Comparison of ENCODE assay signal across 8 cellular contexts in the genomic region with DNA sequence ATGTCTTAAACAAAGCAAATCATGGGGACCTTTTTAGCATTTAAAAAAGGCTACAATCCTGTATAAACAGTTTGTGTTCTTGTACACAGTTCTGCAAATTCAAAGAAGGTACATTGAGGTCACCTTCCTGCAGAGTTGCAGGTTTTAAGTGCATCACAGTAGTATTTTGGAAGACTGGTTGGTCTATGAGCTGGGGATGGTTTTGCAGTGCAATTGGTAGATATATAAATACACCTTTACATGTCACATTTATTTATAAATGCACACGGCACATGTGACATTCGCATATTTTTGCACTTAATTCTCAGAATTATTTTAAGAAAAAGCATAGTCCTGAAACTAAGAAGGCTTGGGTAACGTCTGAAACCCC. TPM values are rescaled to one million over a fixed set of nuclear protein-coding genes. Genes with fewer than 3 reads are reported as not detected.
DNase-seq lines count a peak whose midpoint lies in the region; ATAC-seq, FAIRE-seq and TF ChIP-seq lines count a peak whose summit lies in the region.

No MANE protein-coding gene starts in this region.

- dilution Hi-C loops in endothelial cell of umbilical vein (cut with MboI; ENCODE audit: extremely low pct_ligation_motif_present, low sequenced_read_pairs), result no loop called here

- no TSS peak for BruUV-seq in endothelial cell of umbilical vein (replicated peaks; lab: Mats Ljungman, UMichigan)

- no peaks in the 10 kb centered on the region for H4K20me1 ChIP-seq in OCI-LY3 (ENCODE audit: insufficient read depth, low read length)
- no peaks in the 10 kb centered on the region for H4K20me1 ChIP-seq in endothelial cell of umbilical vein (replicated peaks; ENCODE audit: control insufficient read depth, extremely low read depth, insufficient read depth, low read length)

- DNase-seq in GM12892 (ENCODE audit: insufficient read length) (no peak), endothelial cell of umbilical vein (ENCODE audit: low read depth, low spot score) (no peak), sigmoid colon (no peak), AG20443 (ENCODE audit: low spot score) (no peak), MV-4-11 (lab: John Stamatoyannopoulos, UW) (no peak), glomerular visceral epithelial cell (ENCODE audit: extremely low spot score) (no peak)

- H2AFZ ChIP-seq in OCI-LY3 (ENCODE audit: low read depth, low read length) (peak overlapping the region; percentile 95), endothelial cell of umbilical vein (ENCODE audit: low read depth, low read length) (no peak overlapping the region)

- no peak for TF ChIP-seq POLR2A in GM12892 (IDR thresholded peaks at IDR 0.05; ENCODE audit: low read depth, low read length)
- no peak for TF ChIP-seq POLR2A in endothelial cell of umbilical vein (IDR thresholded peaks at IDR 0.05; ENCODE audit: low read depth, low read length)
- no peak for TF ChIP-seq POLR2A in sigmoid colon (IDR thresholded peaks at IDR 0.05)

- H3K4me2 ChIP-seq in OCI-LY3 (ENCODE audit: low read length), result peak overlapping the region; percentile 91
- peak overlapping the region; percentile 49 for H3K4me2 ChIP-seq in endothelial cell of umbilical vein (ENCODE audit: insufficient read depth, low read length)

- H3K27me3 ChIP-seq in OCI-LY3 (ENCODE audit: low read depth, low read length) (0 out of 2 replicates have a peak, but pooled peaks cover 3% of the 10 kb centered on the region), endothelial cell of umbilical vein (ENCODE audit: control insufficient read depth in 2 of 2, insufficient read depth in 2 of 2, low read length in 2 of 2) (no peaks in the 10 kb centered on the region), sigmoid colon (no peaks in the 10 kb centered on the region)

- no peak for ATAC-seq in HG03095 (IDR thresholded peaks at IDR 0.05; ENCODE audit: unreplicated experiment)

- no peaks in the 10 kb centered on the region for H3K9me1 ChIP-seq in endothelial cell of umbilical vein (replicated peaks; ENCODE audit: control insufficient read depth, extremely low read depth, insufficient read depth, low read length)

- TF ChIP-seq EP300 in sigmoid colon (IDR thresholded peaks at IDR 0.05), result no peak

- H3K4me1 ChIP-seq in OCI-LY3 (ENCODE audit: low read length) (peaks cover 8% of the 10 kb centered on the region), endothelial cell of umbilical vein (ENCODE audit: control insufficient read depth, extremely low read depth, insufficient read depth, low read length) (peaks cover 19% of the 10 kb centered on the region), sigmoid colon (peaks cover 0 to 34% (median 32%) of the 10 kb centered on the region in 4 donors)

- WGBS in sigmoid colon, 2 donors, result 48 to 73% methylated on average over 3 of the region's 3 CpGs

- intact Hi-C loops in endothelial cell of umbilical vein (cut with micrococcal nuclease), result loop anchor here (1.0 to 10.0 kb wide), 6 partner anchors 39 to 205 kb away; a partner anchor contains a TSS
- intact Hi-C loops in sigmoid colon (cut with DNase I), result loop anchor here (2.0 to 5.0 kb wide), 6 partner anchors 37 to 192 kb away; a partner anchor contains a TSS

- POLR2A ChIA-PET in endothelial cell of umbilical vein (lab: Charles Lee), result interaction anchor here (0.6 to 2.0 kb wide), 6 partner anchors 25 to 1048 kb away, joined by 4 to 10 read pairs (median 6); no protein-coding TSS in a partner anchor

- FAIRE-seq in GM12892 (lab: Jason Lieb, UNC) (peak; percentile 5), endothelial cell of umbilical vein (lab: Jason Lieb, UNC) (no peak)

- H3K9ac ChIP-seq in OCI-LY3 (ENCODE audit: low read length) (peak overlapping the region; percentile 82), endothelial cell of umbilical vein (replicated peaks; ENCODE audit: extremely low read depth, insufficient read depth, low read length) (peak overlapping the region; percentile 20)

- peaks cover 17% of the 10 kb centered on the region for H3K36me3 ChIP-seq in OCI-LY3 (replicated peaks; ENCODE audit: low read depth, low read length)
- peaks cover 0 to 1% of the 10 kb centered on the region in 2 experiments for H3K36me3 ChIP-seq in endothelial cell of umbilical vein (ENCODE audit: control insufficient read depth in 2 of 2, extremely low read depth in 1 of 2, insufficient read depth in 2 of 2, low read length in 2 of 2)
- H3K36me3 ChIP-seq in sigmoid colon, result peaks cover 0 to 11% (median 3%) of the 10 kb centered on the region in 4 donors

- no peak overlapping the region for H3K27ac ChIP-seq in OCI-LY3 (ENCODE audit: low read length)
- peak overlapping the region; percentile 15 for H3K27ac ChIP-seq in endothelial cell of umbilical vein (ENCODE audit: insufficient read depth, low read depth, low read length)
- H3K27ac ChIP-seq in sigmoid colon, result peak overlapping the region; percentile 90 to 97 (median 94)

- H3K4me3 ChIP-seq in OCI-LY3 (ENCODE audit: low read length), result peak overlapping the region; percentile 79
- no peak overlapping the region for H3K4me3 ChIP-seq in endothelial cell of umbilical vein (replicated peaks in 1 of 3; ENCODE audit: insufficient read depth in 1 of 3, low read depth in 1 of 3, low read length in 3 of 3)
- H3K4me3 ChIP-seq in sigmoid colon, result peak overlapping the region; percentile 9 to 94 (median 86)

- CTCF ChIA-PET in endothelial cell of umbilical vein (lab: Charles Lee), result interaction anchor here (0.7 to 2.0 kb wide), 11 partner anchors 10 to 105 kb away, joined by 3 to 13 read pairs (median 4); no protein-coding TSS in a partner anchor

- TF ChIP-seq CTCF in OCI-LY3 (IDR thresholded peaks at IDR 0.05; ENCODE audit: low read depth, low read length), result no peak
- TF ChIP-seq CTCF in endothelial cell of umbilical vein (IDR thresholded peaks at IDR 0.05; ENCODE audit: extremely low read depth in 1 of 2, insufficient read depth in 1 of 2, low read depth in 1 of 2, low read length in 2 of 2), result no peak
- no peak for TF ChIP-seq CTCF in sigmoid colon (IDR thresholded peaks at IDR 0.05)

- H3K9me3 ChIP-seq in OCI-LY3 (ENCODE audit: insufficient read depth, low read length) (peaks cover 4% of the 10 kb centered on the region; the same call in 1 of the 2 replicates), endothelial cell of umbilical vein (replicated peaks; ENCODE audit: control insufficient read depth, insufficient read depth, low read length) (no peaks in the 10 kb centered on the region), sigmoid colon (peaks cover 0 to 9% (median 0%) of the 10 kb centered on the region in 4 donors)

- H3K79me2 ChIP-seq in OCI-LY3 (ENCODE audit: low read length), result no peaks in the 10 kb centered on the region; the same call in 1 of the 2 replicates
- H3K79me2 ChIP-seq in endothelial cell of umbilical vein (ENCODE audit: control insufficient read depth, insufficient read depth, low read length), result peaks cover 13% of the 10 kb centered on the region

TF ChIP-seq in endothelial cell of umbilical vein, 7 proteins besides CTCF, POLR2A, EP300 and RAD21:
- TF ChIP-seq, protein P1, sequence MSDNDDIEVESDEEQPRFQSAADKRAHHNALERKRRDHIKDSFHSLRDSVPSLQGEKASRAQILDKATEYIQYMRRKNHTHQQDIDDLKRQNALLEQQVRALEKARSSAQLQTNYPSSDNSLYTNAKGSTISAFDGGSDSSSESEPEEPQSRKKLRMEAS (IDR thresholded peaks at IDR 0.05; ENCODE audit: insufficient read depth, insufficient read length), result no peak
- no peak for TF ChIP-seq FOS (IDR thresholded peaks at IDR 0.05; ENCODE audit: borderline replicate concordance, insufficient read depth, low read length)
- no peak for TF ChIP-seq EZH2 (IDR thresholded peaks at IDR 0.05; ENCODE audit: borderline replicate concordance, low read depth, low read length, severe bottlenecking)
- TF ChIP-seq JUN (IDR thresholded peaks at IDR 0.05; ENCODE audit: borderline replicate concordance, insufficient read depth, insufficient read length, low read depth), result no peak

RNA-seq across cellular contexts. Expression of a gene that starts 0.6 kb away (rescaled TPM):
- 8.6 TPM for polyA plus RNA-seq in GM12892 (2012; ENCODE audit: missing spikeins)
- total RNA-seq in endothelial cell of umbilical vein (34.8 and 37.2 TPM in 2 replicates), sigmoid colon (10 to 100 TPM; 52.4 to 80.9 (median 61.7) TPM)
- polyA plus RNA-seq in endothelial cell of umbilical vein (7.2 and 7.7 TPM in 2 replicates), sigmoid colon (10 to 100 TPM in 1 of 3 donors, 1 to 10 TPM in 2; 1.4 to 20.4 (median 4.2) TPM)
- polyA plus RNA-seq in endothelial cell of umbilical vein (2011; cell fraction: cytosol; rRNA removed), result 5.2 and 6.4 TPM in 2 replicates
- polyA plus RNA-seq in endothelial cell of umbilical vein (2011; cell fraction: nucleus; rRNA removed), result 16.7 and 18.5 TPM in 2 replicates
- 8.2 and 9.9 TPM in 2 replicates for polyA plus RNA-seq in endothelial cell of umbilical vein (2012)
- 18.9 and 21.7 TPM in 2 replicates for polyA minus RNA-seq in endothelial cell of umbilical vein
- 0.20 TPM for polyA minus RNA-seq in endothelial cell of umbilical vein (2011; cell fraction: cytosol; rRNA and poly(A)+ RNA removed)
- 23.3 and 33.6 TPM in 2 replicates for polyA minus RNA-seq in endothelial cell of umbilical vein (2011; cell fraction: nucleus; rRNA and poly(A)+ RNA removed)

Comparison
In these comparisons a context has a peak if more than half of its experiments do, and no peak if none do; other contexts are left out.
1. H3K4me3 ChIP-seq: peak in OCI-LY3 (single experiment) and sigmoid colon (4 of 4); none in endothelial cell of umbilical vein (0 of 3).